Comparison of ENCODE assay signal across 32 cellular contexts in genomic region chr22:38049812-38050619, GRCh38. TPM values are rescaled to one million over a fixed set of nuclear protein-coding genes. Genes with fewer than 3 reads are reported as not detected.
DNase-seq lines count a peak whose midpoint lies in the region; ATAC-seq and TF ChIP-seq lines count a peak whose summit lies in the region.
"Had no signal": no experiment of that assay in that cellular context is flagged by ENCODE, and none has a peak within 500 bp of the region (broad histone marks: within the 10 kb centered on the region; RNA-seq: fewer than 3 reads in every experiment).

No MANE protein-coding gene starts in this region.

- TF ChIP-seq CTCF in esophagus muscularis mucosa (IDR thresholded peaks at IDR 0.05) (no peak), PC-3 (conservative IDR thresholded peaks at IDR 0.05; ENCODE audit: low read depth, low read length) (no peak)

- no peak overlapping the region for H3K4me2 ChIP-seq in neuronal stem cell (ENCODE audit: insufficient read depth, low read length, poor library complexity, severe bottlenecking)
- no peak overlapping the region for H3K4me2 ChIP-seq in PC-3 (ENCODE audit: low read length)
- H3K4me2 ChIP-seq: hepatocyte, PC-9, SK-N-SH, smooth muscle cell had no signal

- BruUV-seq in PC-3 (replicated peaks; lab: Mats Ljungman, UMichigan) = no TSS peak

- ATAC-seq in Right ventricle myocardium inferior (peak; percentile 24), left ventricle myocardium superior (no peak), HG02884 (IDR thresholded peaks at IDR 0.05; ENCODE audit: unreplicated experiment) (no peak), PC-3 (no peak)
- ATAC-seq: activated naive CD8-positive, alpha-beta T cell treated with anti-CD3 and anti-CD28 coated beads, Interleukin-2, amount 50 U/mL, for 24 hours; activated T-cell treated with anti-CD3 and anti-CD28 coated beads, Interleukin-2, amount 50 U/mL, for 4 hours; left colon had no signal

- H2AK5ac ChIP-seq in neuronal stem cell (ENCODE audit: low read depth, low read length) = peak overlapping the region; percentile 93

- H4K20me1 ChIP-seq in PC-3 (ENCODE audit: low read length) = no peaks in the 10 kb centered on the region

- 80% methylated on average over 16 of the region's 20 CpGs for WGBS in esophagus muscularis mucosa
- WGBS in neuronal stem cell (ENCODE audit: extremely low coverage in 2 of 2, insufficient read length in 2 of 2, insufficient replicate concordance in 1 of 2), 2 donors = no CpG with 5 or more reads among the region's 20 CpGs

- H3K36me3 ChIP-seq in esophagus muscularis mucosa (no peaks in the 10 kb centered on the region), neuronal stem cell (replicated peaks in 1 of 2; ENCODE audit: control insufficient read depth in 2 of 2, insufficient read depth in 2 of 2, low read length in 2 of 2) (no peaks in the 10 kb centered on the region), PC-3 (ENCODE audit: low read depth, low read length) (no peaks in the 10 kb centered on the region; the same call in 1 of the 2 replicates)
- H3K36me3 ChIP-seq: neutrophil, uterus had no signal

- H3K9me2 ChIP-seq in PC-3 (replicated peaks; ENCODE audit: low read length) = no peaks in the 10 kb centered on the region
- H3K9me2 ChIP-seq: SK-N-SH had no signal

- H2BK15ac ChIP-seq in neuronal stem cell (ENCODE audit: low read length) = peak overlapping the region; percentile 60

- no peaks in the 10 kb centered on the region for H3K79me2 ChIP-seq in PC-3 (ENCODE audit: low read length)
- H3K79me2 ChIP-seq: hepatocyte had no signal

- H3K4ac ChIP-seq in neuronal stem cell (ENCODE audit: low read length) = no peak overlapping the region

- H3F3A ChIP-seq in PC-3 (ENCODE audit: low read length, unreplicated experiment) = no peaks in the 10 kb centered on the region

- intact Hi-C loops in Right ventricle myocardium inferior (cut with DNase I) = no loop called here
- intact Hi-C loops in left ventricle myocardium superior (cut with micrococcal nuclease) = loop anchor here (10.0 kb wide), 1 partner anchor 515 kb away; no protein-coding TSS in a partner anchor
- intact Hi-C loops in esophagus muscularis mucosa (cut with DNase I) = loop anchor here (5.0 kb wide), 1 partner anchor 302 kb away; no protein-coding TSS in a partner anchor
- intact Hi-C loops in PC-3 (cut with micrococcal nuclease) = loop anchor here (5.0 kb wide), 2 partner anchors 292 to 522 kb away; partner anchors contain the start of gene DMC1

- H3K4me1 ChIP-seq in esophagus muscularis mucosa (peaks cover 8 to 17% (median 9%) of the 10 kb centered on the region in 4 donors), neuronal stem cell (ENCODE audit: control insufficient read depth in 2 of 2, insufficient read depth in 1 of 2, low read depth in 1 of 2, low read length in 2 of 2) (peaks cover 4 to 14% of the 10 kb centered on the region in 2 donors), PC-3 (ENCODE audit: insufficient read depth, low read length) (no peaks in the 10 kb centered on the region)
- H3K4me1 ChIP-seq: uterus had no signal

- H3K23ac ChIP-seq in neuronal stem cell (ENCODE audit: low read depth, low read length, poor library complexity) = peak overlapping the region; percentile 57

- H3K9me3 ChIP-seq in esophagus muscularis mucosa (no peaks in the 10 kb centered on the region), neuronal stem cell (replicated peaks in 1 of 2; ENCODE audit: control insufficient read depth in 2 of 2, insufficient read depth in 1 of 2, low read depth in 1 of 2, low read length in 2 of 2) (no peaks in the 10 kb centered on the region), PC-3 (ENCODE audit: low read length) (no peaks in the 10 kb centered on the region)
- H3K9me3 ChIP-seq: neutrophil, SK-N-SH, uterus had no signal

- POLR2A ChIA-PET in PC-3 (lab: Charles Lee; ENCODE audit: unreplicated experiment) = no interaction called here

- no peak overlapping the region for H3K9ac ChIP-seq in neuronal stem cell (ENCODE audit: low read depth, low read length, poor library complexity)
- H3K9ac ChIP-seq in PC-3 (ENCODE audit: low read length) = no peak overlapping the region
- H3K9ac ChIP-seq: SK-N-SH had no signal

- H4K91ac ChIP-seq in neuronal stem cell (ENCODE audit: low read depth, low read length, poor library complexity) = no peak overlapping the region

- H2BK120ac ChIP-seq in neuronal stem cell (ENCODE audit: low read depth, low read length) = peak overlapping the region; percentile 64

- no peak overlapping the region for H4K8ac ChIP-seq in neuronal stem cell (ENCODE audit: low read depth, low read length)

- in situ Hi-C loops in KBM-7 (cut with MboI; ENCODE audit: low pct_unique_long_range_greater_than_20kb, low sequenced_read_pairs) = no loop called here

- TF ChIP-seq POLR2A in esophagus muscularis mucosa (IDR thresholded peaks at IDR 0.05; ENCODE audit: low read depth) = no peak

- H2BK5ac ChIP-seq in neuronal stem cell (ENCODE audit: low read length) = no peak overlapping the region

- H3K14ac ChIP-seq in neuronal stem cell (ENCODE audit: low read length) = no peak overlapping the region

- TF ChIP-seq EP300 in esophagus muscularis mucosa (IDR thresholded peaks at IDR 0.05) = no peak

- H3K27me3 ChIP-seq in esophagus muscularis mucosa (peaks cover 0 to 12% (median 0%) of the 10 kb centered on the region in 4 donors), neuronal stem cell (ENCODE audit: control insufficient read depth in 3 of 3, insufficient read depth in 3 of 3, low read depth in 1 of 3, low read length in 3 of 3) (peaks cover 0 to 13% (median 0%) of the 10 kb centered on the region in 3 experiments), PC-3 (ENCODE audit: low read length) (no peaks in the 10 kb centered on the region)
- H3K27me3 ChIP-seq: hepatocyte, uterus had no signal

- H2AFZ ChIP-seq in neuronal stem cell (ENCODE audit: low read length) (no peak overlapping the region), PC-3 (ENCODE audit: low read length) (no peak overlapping the region)
- H2AFZ ChIP-seq: hepatocyte, PC-9 had no signal

- H3K79me1 ChIP-seq in neuronal stem cell (ENCODE audit: low read depth, low read length) = no peaks in the 10 kb centered on the region

- H2BK12ac ChIP-seq in neuronal stem cell (ENCODE audit: low read length) = peak overlapping the region; percentile 30

- H3K4me3 ChIP-seq in esophagus muscularis mucosa (peak overlapping the region in 2 of 4 donors; percentile 9 to 20), neuronal stem cell (ENCODE audit: low read length in 2 of 2) (peak overlapping the region in 1 of 2 donors; percentile 55), PC-3 (ENCODE audit: low read length) (no peak overlapping the region)
- H3K4me3 ChIP-seq: hepatocyte, PC-9, smooth muscle cell, uterus had no signal

- peak overlapping the region; percentile 80 for H3K18ac ChIP-seq in neuronal stem cell (ENCODE audit: low read length)

- CTCF ChIA-PET in PC-3 (lab: Charles Lee) = interaction anchor here (0.6 to 0.7 kb wide), 2 partner anchors 54 to 1093 kb away, joined by 3 to 4 read pairs; no protein-coding TSS in a partner anchor

- H3K27ac ChIP-seq in esophagus muscularis mucosa (replicated peaks in 1 of 4) = peak overlapping the region in 3 of 4 donors; percentile 36 to 65 (median 47)
- no peak overlapping the region for H3K27ac ChIP-seq in neuronal stem cell (replicated peaks; ENCODE audit: low read length)
- H3K27ac ChIP-seq in PC-3 (ENCODE audit: low read length) = no peak overlapping the region
- H3K27ac ChIP-seq: hepatocyte, HL-60, neutrophil, PC-9, uterus had no signal

- peak; percentile 50 for DNase-seq in Right ventricle myocardium inferior (ENCODE audit: missing footprints)
- no peak for DNase-seq in left ventricle myocardium superior
- no peak for DNase-seq in esophagus muscularis mucosa (ENCODE audit: extremely low spot score)
- DNase-seq in neuronal stem cell (ENCODE audit: low spot score) = no peak
- peak; percentile 87 for DNase-seq in superior temporal gyrus (ENCODE audit: extremely low spot score)
- DNase-seq in KBM-7 = no peak
- DNase-seq in PC-3 = no peak
- DNase-seq: 8988T; activated CD4-positive, alpha-beta T cell treated with anti-CD3 and anti-CD28 coated beads, Interleukin-2, amount 50 U/mL, for 1 hour; activated CD4-positive, CD25-positive, alpha-beta regulatory T cell; activated gamma-delta T cell treated with Interleukin-2 at 50 U/mL for 16 hours; activated naive CD8-positive, alpha-beta T cell treated with anti-CD3 and anti-CD28 coated beads, Interleukin-2, amount 50 U/mL, for 24 hours; activated T-cell treated with anti-CD3 and anti-CD28 coated beads, Interleukin-2, amount 50 U/mL, for 4 hours; DMS79; GDM1; immature natural killer cell; left colon; mesenchymal stem cell; MM.1S; NCI-H1417; NCI-H2029 treated with DMSO at 0.1 percent for 48 hours; NCI-H526; PC-9; SK-N-SH; stimulated activated naive CD4-positive, alpha-beta T cell treated with Interleukin-2 at 50 U/mL for 16 hours; uterus had no signal

RNA-seq across cellular contexts. Expression of gene PICK1, which starts 7.2 kb away (rescaled TPM):
- total RNA-seq in Right ventricle myocardium inferior = 20.9 TPM
- 26.5 TPM for total RNA-seq in left ventricle myocardium superior
- 10 to 100 TPM; 23.3 to 36.1 (median 31.1) TPM for total RNA-seq in esophagus muscularis mucosa
- 8.4 TPM for polyA plus RNA-seq in neuronal stem cell (2013, experiment 1 of 2)
- polyA plus RNA-seq in neuronal stem cell (2013, experiment 2 of 2) = 8.2 TPM
- 41.7 and 45.5 TPM in 2 replicates for total RNA-seq in PC-3 (2014; rRNA removed)

RNA-seq across cellular contexts. Expression of gene SLC16A8, which starts 34.0 kb away (rescaled TPM):
- total RNA-seq in Right ventricle myocardium inferior (not detected), left ventricle myocardium superior (not detected), esophagus muscularis mucosa (under 1 TPM in 3 of 4 donors, not detected in 1; 0.29 to 0.65 (median 0.33) TPM), PC-3 (2014; rRNA removed) (not detected in 2 replicates)
- polyA plus RNA-seq in neuronal stem cell (2013, experiment 1 of 2) = 1.3 TPM
- polyA plus RNA-seq in neuronal stem cell (2013, experiment 2 of 2) = 0.91 TPM
- total RNA-seq: activated T-cell treated with anti-CD3 and anti-CD28 coated beads, Interleukin-2, amount 50 U/mL, for 4 hours; hepatocyte; left colon; PC-9; smooth muscle cell had no signal
- polyA plus RNA-seq: CD14-positive monocyte, SK-N-SH had no signal

Comparison
In these comparisons a context has a peak if more than half of its experiments do, and no peak if none do; other contexts are left out.
1. DNase-seq: peak in Right ventricle myocardium inferior (single experiment) and superior temporal gyrus (single experiment); none in left ventricle myocardium superior (single experiment), esophagus muscularis mucosa (single experiment), neuronal stem cell (single experiment), KBM-7 (single experiment) and PC-3 (single experiment).
2. H3K27ac ChIP-seq: peak in esophagus muscularis mucosa (3 of 4); none in neuronal stem cell (single experiment) and PC-3 (single experiment).